ENCODE assay signal across 19 cellular contexts in genomic region chr21:19490481-19490880, GRCh38.
"Had no signal": no experiment of that assay in that cellular context is flagged by ENCODE, and none has a peak within 500 bp of the region (broad histone marks: within the 10 kb centered on the region; RNA-seq: fewer than 3 reads in every experiment).

No MANE protein-coding gene starts in this region.

- H3K4me3 ChIP-seq: ascending aorta, Peyer's patch, SJCRH30 had no signal

- H3K27me3 ChIP-seq: ascending aorta, Peyer's patch, SJCRH30 had no signal

- H3K36me3 ChIP-seq: ascending aorta, Peyer's patch, SJCRH30 had no signal

- H3K9me3 ChIP-seq: ascending aorta, SJCRH30, SK-N-SH had no signal

- ATAC-seq: activated CD4-positive, CD25-positive, alpha-beta regulatory T cell treated with anti-CD3 and anti-CD28 coated beads, Interleukin-2, amount 50 U/mL, for 24 hours; activated CD8-positive, alpha-beta T cell treated with anti-CD3 and anti-CD28 coated beads for 36 hours had no signal

- H3K27ac ChIP-seq: ascending aorta, Peyer's patch, RWPE1, SJCRH30 had no signal

- DNase-seq: activated CD4-positive, alpha-beta T cell treated with anti-CD3 and anti-CD28 coated beads for 4 hours; activated CD8-positive, alpha-beta memory T cell treated with anti-CD3 and anti-CD28 coated beads, Interleukin-2, amount 50 U/mL, for 48 hours; activated CD8-positive, alpha-beta T cell treated with anti-CD3 and anti-CD28 coated beads for 36 hours; activated effector memory CD4-positive, alpha-beta T cell treated with Interleukin-2 at 50 U/mL for 16 hours; activated naive CD4-positive, alpha-beta T cell; activated T-cell treated with anti-CD3 and anti-CD28 coated beads, Interleukin-2, amount 50 U/mL, for 1 hour; NCI-H1105 treated with DMSO at 0.1 percent for 48 hours; NCI-H1436 treated with DMSO at 0.1 percent for 48 hours; NCI-H187; NCI-H2081; NCI-H510A treated with DMSO at 0.1 percent for 48 hours; NK-92 treated with Interleukin-12 subunit alpha and Interleukin-12 subunit beta, amount 100 ng/mL, for 24 hours; Peyer's patch; Right ventricle myocardium superior; SJCRH30; SK-N-SH had no signal

- H3K4me1 ChIP-seq: ascending aorta, Peyer's patch, SJCRH30 had no signal
